ENCODE assay signal across 9 cellular contexts in the genomic region with DNA sequence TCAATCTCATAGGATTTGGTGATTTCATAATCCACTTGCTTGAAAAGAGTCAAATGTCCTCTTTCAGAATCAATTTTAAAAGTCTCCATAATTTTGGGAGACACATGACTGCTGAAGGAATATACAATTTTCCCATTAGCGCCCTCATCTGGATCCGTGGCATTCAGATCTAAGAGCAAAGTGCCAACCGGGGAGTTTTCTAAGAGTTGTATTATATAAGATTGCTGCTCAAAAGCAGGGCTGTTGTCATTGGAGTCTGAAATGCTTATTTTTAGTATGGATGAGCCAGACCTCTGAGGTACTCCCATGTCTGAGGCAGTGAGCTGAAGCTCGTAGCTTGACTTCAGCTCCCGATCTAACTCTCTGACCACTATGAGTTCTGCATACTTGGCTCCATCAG. TPM values are rescaled to one million over a fixed set of nuclear protein-coding genes. Genes with fewer than 3 reads are reported as not detected.
DNase-seq lines count a peak whose midpoint lies in the region; ATAC-seq and TF ChIP-seq lines count a peak whose summit lies in the region.
"Had no signal": no experiment of that assay in that cellular context is flagged by ENCODE, and none has a peak within 500 bp of the region (broad histone marks: within the 10 kb centered on the region; RNA-seq: fewer than 3 reads in every experiment).

No MANE protein-coding gene starts in this region.

- ATAC-seq in HG02973 (IDR thresholded peaks at IDR 0.05; ENCODE audit: unreplicated experiment) (no peak), esophagus mucosa (no peak), GM18870 (IDR thresholded peaks at IDR 0.05; ENCODE audit: unreplicated experiment) (no peak)

- H3K4me3 ChIP-seq in HEK293 (ENCODE audit: low read depth, low read length) = peak overlapping the region; percentile 70
- H3K4me3 ChIP-seq in choroid plexus epithelial cell (ENCODE audit: low read depth, low read length) = peak overlapping the region; percentile 80
- peak overlapping the region; percentile 57 for H3K4me3 ChIP-seq in kidney epithelial cell (ENCODE audit: low read depth, low read length)

- H3K36me3 ChIP-seq in HEK293 (ENCODE audit: control insufficient read depth in 2 of 2, insufficient read depth in 1 of 2, low read length in 2 of 2) (peaks cover 3 to 25% of the 10 kb centered on the region in 2 experiments; a peak in 2 of 3 replicates), kidney epithelial cell (ENCODE audit: control insufficient read depth, insufficient read depth, low read length) (no peaks in the 10 kb centered on the region)

- CTCF ChIA-PET in HEK293 (lab: Yijun Ruan, JAX) = interaction anchor here (0.8 to 1.3 kb wide), 4 partner anchors 134 to 403 kb away, joined by 3 read pairs; no protein-coding TSS in a partner anchor

- peaks cover 4% of the 10 kb centered on the region for H3K4me1 ChIP-seq in HEK293 (ENCODE audit: control insufficient read depth, insufficient read depth, low read length)

- POLR2A ChIA-PET in HEK293 (lab: Yijun Ruan, JAX) = no interaction called here

- DNase-seq in choroid plexus epithelial cell (ENCODE audit: low read depth) (peak; percentile 77), kidney epithelial cell (ENCODE audit: low read depth) (no peak), superior temporal gyrus (ENCODE audit: extremely low spot score) (peak; percentile 66), GM19238 (ENCODE audit: insufficient read length, low spot score) (no peak)
- DNase-seq: NCI-H526 treated with DMSO at 0.1 percent for 48 hours had no signal

- no peaks in the 10 kb centered on the region for H3K9me3 ChIP-seq in HEK293 (ENCODE audit: control insufficient read depth, insufficient read depth, low read depth, low read length)

- no peaks in the 10 kb centered on the region for H3K27me3 ChIP-seq in kidney epithelial cell (ENCODE audit: control insufficient read depth, insufficient read depth, low read length)

- peak; percentile 12; the same call in 1 of the 2 replicates for TF ChIP-seq CTCF in HEK293 (tag by site-specific recombination; IDR thresholded peaks at IDR 0.05)
- peak; percentile 75 for TF ChIP-seq CTCF in choroid plexus epithelial cell (conservative IDR thresholded peaks at IDR 0.05; ENCODE audit: low read depth, low read length)
- peak; percentile 30 for TF ChIP-seq CTCF in kidney epithelial cell (IDR thresholded peaks at IDR 0.05; ENCODE audit: insufficient read depth, low read length, poor library complexity, severe bottlenecking)

- H3K27ac ChIP-seq in HEK293 (ENCODE audit: extremely low read depth, low read depth, low read length) = no peak overlapping the region

TF ChIP-seq in HEK293, 187 proteins besides CTCF, POLR2A, EP300 and RAD21:
- peak; percentile 19; the same call in 1 of the 2 replicates for TF ChIP-seq ZNF654 (tag by site-specific recombination; IDR thresholded peaks at IDR 0.05; ENCODE audit: low read depth)
- TF ChIP-seq, protein P1, sequence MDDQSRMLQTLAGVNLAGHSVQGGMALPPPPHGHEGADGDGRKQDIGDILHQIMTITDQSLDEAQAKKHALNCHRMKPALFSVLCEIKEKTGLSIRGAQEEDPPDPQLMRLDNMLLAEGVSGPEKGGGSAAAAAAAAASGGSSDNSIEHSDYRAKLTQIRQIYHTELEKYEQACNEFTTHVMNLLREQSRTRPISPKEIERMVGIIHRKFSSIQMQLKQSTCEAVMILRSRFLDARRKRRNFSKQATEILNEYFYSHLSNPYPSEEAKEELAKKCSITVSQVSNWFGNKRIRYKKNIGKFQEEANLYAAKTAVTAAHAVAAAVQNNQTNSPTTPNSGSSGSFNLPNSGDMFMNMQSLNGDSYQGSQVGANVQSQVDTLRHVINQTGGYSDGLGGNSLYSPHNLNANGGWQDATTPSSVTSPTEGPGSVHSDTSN (CRISPR knock-in tag; IDR thresholded peaks at IDR 0.05) = no peak

RNA-seq across cellular contexts. Expression of a gene that starts 1.2 kb away (rescaled TPM):
- 0.41 and 1.2 TPM in 2 replicates for total RNA-seq in kidney epithelial cell
- 2.8 TPM for total RNA-seq in esophagus mucosa

Comparison
In these comparisons a context has a peak if more than half of its experiments do, and no peak if none do; other contexts are left out.
1. CTCF ChIP-seq: peak in every context shown above with its lines; median percentile 75 in choroid plexus epithelial cell; 30 in kidney epithelial cell; 12 in HEK293.
2. DNase-seq: peak in choroid plexus epithelial cell (single experiment) and superior temporal gyrus (single experiment); none in kidney epithelial cell (single experiment) and GM19238 (single experiment).
3. Peak in every context shown above with its lines, with median percentiles within 50 percentile points of each other: H3K4me3 ChIP-seq.